9 cellular contexts compared by ENCODE assay signal in genomic region chr16:10386517-10387377, GRCh38. TPM values are rescaled to one million over a fixed set of nuclear protein-coding genes. Genes with fewer than 3 reads are reported as not detected.
A peak's percentile ranks its signal among the peaks of the same experiment; 100 is the strongest.
DNase-seq lines count a peak whose midpoint lies in the region; ATAC-seq and TF ChIP-seq lines count a peak whose summit lies in the region.
"Had no signal": no experiment of that assay in that cellular context is flagged by ENCODE, and none has a peak within 500 bp of the region (broad histone marks: within the 10 kb centered on the region; RNA-seq: fewer than 3 reads in every experiment).

No MANE protein-coding gene starts in this region.

- H3K4me1 Mint-ChIP-seq in activated T-helper 2 cell treated with anti-CD3 and anti-CD28 coated beads, Interferon-gamma antibody, Interleukin-2, Interleukin-4, amounts not matched to agents 10 μg/mL and 5 μg/mL and 100 μg/mL, durations not matched to agents 14 hours and 24 hours and 36 hours (ENCODE audit: low read depth): peaks cover 43% of the 10 kb centered on the region

- no peak overlapping the region for H2AFZ ChIP-seq in SK-N-SH (ENCODE audit: low read depth)

- no peak overlapping the region for H3K27ac ChIP-seq in SK-N-SH (ENCODE audit: low read depth in 2 of 2, low read length in 1 of 2)
- peak overlapping the region; percentile 67 for H3K27ac ChIP-seq in subcutaneous abdominal adipose tissue (ENCODE audit: low read depth, low read length)
- H3K27ac ChIP-seq: C4-2B had no signal

- H3F3A ChIP-seq in SK-N-SH (replicated peaks; ENCODE audit: insufficient read depth): no peaks in the 10 kb centered on the region

- peaks cover 50% of the 10 kb centered on the region for H3K36me3 Mint-ChIP-seq in activated T-helper 2 cell treated with anti-CD3 and anti-CD28 coated beads, Interferon-gamma antibody, Interleukin-2, Interleukin-4, amounts not matched to agents 10 μg/mL and 5 μg/mL and 100 μg/mL, durations not matched to agents 14 hours and 24 hours and 36 hours (ENCODE audit: low read depth)

- H3K27ac Mint-ChIP-seq in activated T-helper 2 cell treated with anti-CD3 and anti-CD28 coated beads, Interferon-gamma antibody, Interleukin-2, Interleukin-4, amounts not matched to agents 10 μg/mL and 5 μg/mL and 100 μg/mL, durations not matched to agents 14 hours and 24 hours and 36 hours: peak overlapping the region; percentile 95

- no peak for ATAC-seq in SK-N-SH treated with all-trans-retinoic acid at 6 μM for 48 hours
- ATAC-seq in GM18502 (IDR thresholded peaks at IDR 0.05; ENCODE audit: poor library complexity, unreplicated experiment): no peak

- H3K9ac ChIP-seq in SK-N-SH: no peak overlapping the region
- peak overlapping the region; percentile 79 to 95 (median 89) for H3K9ac ChIP-seq in subcutaneous abdominal adipose tissue (ENCODE audit: low read length in 5 of 5)

- H3K27me3 ChIP-seq in SK-N-SH (ENCODE audit: insufficient read depth) (no peaks in the 10 kb centered on the region), subcutaneous abdominal adipose tissue (ENCODE audit: control insufficient read depth in 5 of 5, insufficient read depth in 4 of 5, low read length in 5 of 5) (no peaks in the 10 kb centered on the region)

- no peak for TF ChIP-seq CTCF in SK-N-SH (IDR thresholded peaks at IDR 0.05)

- POLR2A ChIA-PET in SK-N-SH (lab: Yijun Ruan, JAX): no interaction called here

- no peak for TF ChIP-seq RAD21 in SK-N-SH (IDR thresholded peaks at IDR 0.05; ENCODE audit: low read length)

- H4K20me1 ChIP-seq in SK-N-SH (ENCODE audit: insufficient read depth): no peaks in the 10 kb centered on the region

- no peak for TF ChIP-seq EP300 in SK-N-SH (IDR thresholded peaks at IDR 0.05; ENCODE audit: borderline replicate concordance in 1 of 2, low read depth in 1 of 2, low read length in 1 of 2)

- no peaks in the 10 kb centered on the region for H3K9me2 ChIP-seq in SK-N-SH

- no peak for DNase-seq in SK-N-SH
- no peak for DNase-seq in activated T-helper 2 cell treated with anti-CD3 and anti-CD28 coated beads, Interferon-gamma antibody, Interleukin-2, Interleukin-4, amounts not matched to agents 10 μg/mL and 5 μg/mL and 100 μg/mL, durations not matched to agents 14 hours and 24 hours and 36 hours (ENCODE audit: low spot score)
- DNase-seq in inferior parietal cortex (ENCODE audit: extremely low spot score): peak; percentile 10
- DNase-seq in amygdala (lab: John Stamatoyannopoulos, UW): no peak
- no peak for DNase-seq in stimulated activated CD4-positive, alpha-beta T cell treated with anti-CD3 and anti-CD28 coated beads, Interleukin-4, amount 100 ng/mL, for 1 hour

- H3K4me3 ChIP-seq in SK-N-SH (ENCODE audit: low read depth in 2 of 2, low read length in 1 of 2): peak overlapping the region; percentile 29 to 44; a peak in 3 of 4 replicates
- H3K4me3 ChIP-seq in subcutaneous abdominal adipose tissue (ENCODE audit: low read depth in 1 of 5, low read length in 5 of 5): peak overlapping the region; percentile 76 to 88 (median 79)

- intact Hi-C loops in activated T-helper 2 cell treated with anti-CD3 and anti-CD28 coated beads, Interferon-gamma antibody, Interleukin-2, Interleukin-4, amounts not matched to agents 10 μg/mL and 5 μg/mL and 100 μg/mL, durations not matched to agents 14 hours and 24 hours and 36 hours (cut with micrococcal nuclease): loop anchor here (5.0 to 10.0 kb wide), 6 partner anchors 52 to 356 kb away; partner anchors contain the start of gene NUBP1

- H3K4me3 Mint-ChIP-seq in activated T-helper 2 cell treated with anti-CD3 and anti-CD28 coated beads, Interferon-gamma antibody, Interleukin-2, Interleukin-4, amounts not matched to agents 10 μg/mL and 5 μg/mL and 100 μg/mL, durations not matched to agents 14 hours and 24 hours and 36 hours (ENCODE audit: low read depth): peak overlapping the region; percentile 97

- no peaks in the 10 kb centered on the region for H3K27me3 Mint-ChIP-seq in activated T-helper 2 cell treated with anti-CD3 and anti-CD28 coated beads, Interferon-gamma antibody, Interleukin-2, Interleukin-4, amounts not matched to agents 10 μg/mL and 5 μg/mL and 100 μg/mL, durations not matched to agents 14 hours and 24 hours and 36 hours (ENCODE audit: low read depth)

- peaks cover 4% of the 10 kb centered on the region for H3K9me3 Mint-ChIP-seq in activated T-helper 2 cell treated with anti-CD3 and anti-CD28 coated beads, Interferon-gamma antibody, Interleukin-2, Interleukin-4, amounts not matched to agents 10 μg/mL and 5 μg/mL and 100 μg/mL, durations not matched to agents 14 hours and 24 hours and 36 hours

- CTCF ChIA-PET in SK-N-SH (lab: Yijun Ruan, JAX): no interaction called here

- WGBS in SK-N-SH (ENCODE audit: low lambda C conversion rate): 55% methylated on average over 18 of the region's 18 CpGs

- H3K79me2 ChIP-seq in SK-N-SH (ENCODE audit: insufficient read depth): no peaks in the 10 kb centered on the region

- H3K9me3 ChIP-seq in SK-N-SH (no peaks in the 10 kb centered on the region), subcutaneous abdominal adipose tissue (ENCODE audit: control insufficient read depth in 5 of 5, low read length in 5 of 5) (no peaks in the 10 kb centered on the region)

- no peaks in the 10 kb centered on the region for H3K36me3 ChIP-seq in SK-N-SH (replicated peaks in 1 of 2; ENCODE audit: control insufficient read depth in 1 of 2, insufficient read depth in 2 of 2, low read length in 1 of 2)
- H3K36me3 ChIP-seq in subcutaneous abdominal adipose tissue (ENCODE audit: control insufficient read depth in 5 of 5, insufficient read depth in 5 of 5, low read length in 5 of 5): no peaks in the 10 kb centered on the region

- H3K4me1 ChIP-seq in SK-N-SH (ENCODE audit: control insufficient read depth in 1 of 2, insufficient read depth in 2 of 2, low read depth in 1 of 2, low read length in 1 of 2) (no peaks in the 10 kb centered on the region), subcutaneous abdominal adipose tissue (ENCODE audit: control insufficient read depth in 5 of 5, insufficient read depth in 5 of 5, low read length in 5 of 5) (peaks cover 3 to 19% (median 13%) of the 10 kb centered on the region in 5 donors)

- H3K4me2 ChIP-seq in SK-N-SH: no peak overlapping the region

TF ChIP-seq in SK-N-SH, 30 proteins besides CTCF, POLR2A, EP300 and RAD21 (continues in another document):
- TF ChIP-seq YY1 (IDR thresholded peaks at IDR 0.05; ENCODE audit: low read depth) (no peak), JUND (IDR thresholded peaks at IDR 0.05) (no peak), FOSL2 (IDR thresholded peaks at IDR 0.05; ENCODE audit: borderline replicate concordance, low read depth) (no peak)

TF ChIP-seq in SK-N-SH treated with all-trans-retinoic acid at 6 μM for 48 hours, 23 proteins besides CTCF, POLR2A, EP300 and RAD21 (continues in another document):
- TF ChIP-seq ZFP3 (CRISPR knock-in tag; IDR thresholded peaks at IDR 0.05) (no peak), TSHZ2 (CRISPR knock-in tag; IDR thresholded peaks at IDR 0.05) (no peak), ZC3H10 (CRISPR knock-in tag; IDR thresholded peaks at IDR 0.05) (no peak), TOX (CRISPR knock-in tag; IDR thresholded peaks at IDR 0.05; ENCODE audit: borderline replicate concordance) (no peak), ISL1 (CRISPR knock-in tag; IDR thresholded peaks at IDR 0.05) (no peak), GLIS3 (CRISPR knock-in tag; IDR thresholded peaks at IDR 0.05) (no peak), CREB5 (CRISPR knock-in tag; IDR thresholded peaks at IDR 0.05; ENCODE audit: low read depth) (no peak), CSDC2 (CRISPR knock-in tag; IDR thresholded peaks at IDR 0.05) (no peak), ZNF70 (CRISPR knock-in tag; IDR thresholded peaks at IDR 0.05) (no peak)

RNA-seq across cellular contexts. Expression of gene ATF7IP2, which starts 0.9 kb away (rescaled TPM):
- 0.28 and 0.35 TPM in 2 replicates for polyA plus RNA-seq in SK-N-SH (2012; rRNA removed)
- 0.55 and 0.58 TPM in 2 replicates for polyA plus RNA-seq in SK-N-SH (2012; cell fraction: cytosol; rRNA removed)
- 0.17 and 0.31 TPM in 2 replicates for polyA plus RNA-seq in SK-N-SH (2012; cell fraction: nucleus; rRNA removed)
- 22.9 and 28.1 TPM in 2 replicates for total RNA-seq in activated T-helper 2 cell treated with anti-CD3 and anti-CD28 coated beads, Interferon-gamma antibody, Interleukin-2, Interleukin-4, amounts not matched to agents 10 μg/mL and 5 μg/mL and 100 μg/mL, durations not matched to agents 14 hours and 24 hours and 36 hours
